Comparison of ENCODE assay signal across 17 cellular contexts in the genomic region with DNA sequence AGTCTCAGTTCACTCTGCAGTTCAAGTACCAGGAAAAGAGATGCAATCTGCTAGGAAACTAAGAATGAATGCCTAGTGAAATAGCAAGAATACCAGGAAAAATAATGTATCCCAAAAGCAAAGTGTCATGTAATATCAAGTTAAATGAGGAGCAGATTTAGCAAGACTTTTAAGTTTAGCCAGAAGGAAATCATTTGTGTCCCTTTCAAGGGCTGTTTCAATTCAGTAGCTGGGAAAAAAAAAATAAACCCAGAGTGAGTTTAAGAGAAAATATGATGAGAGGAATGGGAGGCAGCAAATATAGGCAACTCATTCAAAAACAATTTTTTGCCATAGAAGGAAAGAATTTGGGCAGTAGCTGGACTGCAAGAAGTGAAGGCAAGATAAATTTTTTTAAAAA.
"Had no signal": no experiment of that assay in that cellular context is flagged by ENCODE, and none has a peak within 500 bp of the region (broad histone marks: within the 10 kb centered on the region; RNA-seq: fewer than 3 reads in every experiment).

No MANE protein-coding gene starts in this region.

- H3K9me3 ChIP-seq: body of pancreas, gastrocnemius medialis, left lung, sigmoid colon, spleen, testis had no signal

- H3K4me1 ChIP-seq: body of pancreas, left lung, spleen, testis had no signal

- H3K27ac ChIP-seq: body of pancreas, gastrocnemius medialis, left lung, sigmoid colon, spleen, testis, WERI-Rb-1 had no signal

- H3K27me3 ChIP-seq: body of pancreas, gastrocnemius medialis, left lung, sigmoid colon, spleen, testis had no signal

- H3K4me3 ChIP-seq: body of pancreas, gastrocnemius medialis, left lung, sigmoid colon, spleen, testis had no signal

- DNase-seq: activated CD4-positive, alpha-beta T cell treated with anti-CD3 and anti-CD28 coated beads for 1 hour; activated CD4-positive, alpha-beta T cell treated with anti-CD3 and anti-CD28 coated beads, Interleukin-2, amount 50 U/mL, for 4 hours; activated gamma-delta T cell treated with Interleukin-2 at 50 U/mL for 16 hours; body of pancreas; caudate nucleus; gastrocnemius medialis; head of caudate nucleus; left lung; posterior cingulate gyrus; sigmoid colon; spleen; stimulated activated CD4-positive, alpha-beta T cell treated with anti-CD3 and anti-CD28 coated beads, Interleukin-4, amount 100 ng/mL, for 4 hours; T-helper 17 cell; testis; WERI-Rb-1 had no signal

- ATAC-seq: activated naive CD4-positive, alpha-beta T cell treated with anti-CD3 and anti-CD28 coated beads, Interleukin-2, amount 50 U/mL, for 72 hours; body of pancreas; gastrocnemius medialis; left lung; stimulated activated memory B cell treated with anti-CD40 and anti-IgM and Interleukin-4, amounts not matched to agents 10 μg/mL and 1 μg/mL and 100 μg/mL, for 72 hours; T-helper 17 cell had no signal

- H3K36me3 ChIP-seq: gastrocnemius medialis, left lung, sigmoid colon, spleen, WERI-Rb-1 had no signal
